Comparison of ENCODE assay signal across 12 cellular contexts in genomic region chr11:14373941-14374646, GRCh38. TPM values are rescaled to one million over a fixed set of nuclear protein-coding genes. Genes with fewer than 3 reads are reported as not detected.
DNase-seq lines count a peak whose midpoint lies in the region; ATAC-seq and TF ChIP-seq lines count a peak whose summit lies in the region.
"Had no signal": no experiment of that assay in that cellular context is flagged by ENCODE, and none has a peak within 500 bp of the region (broad histone marks: within the 10 kb centered on the region; RNA-seq: fewer than 3 reads in every experiment).

No MANE protein-coding gene starts in this region.

- TF ChIP-seq CTCF in endodermal cell (conservative IDR thresholded peaks at IDR 0.05): no peak
- TF ChIP-seq CTCF in ovary (IDR thresholded peaks at IDR 0.05): no peak
- no peak for TF ChIP-seq CTCF in GM20000 (IDR thresholded peaks at IDR 0.05; ENCODE audit: extremely low read depth, missing control alignments)

- peaks cover 2% of the 10 kb centered on the region for H3K27me3 Mint-ChIP-seq in endodermal cell (ENCODE audit: insufficient read depth)
- H3K27me3 Mint-ChIP-seq in memory B cell: no peaks in the 10 kb centered on the region

- H3K36me3 ChIP-seq in endodermal cell (ENCODE audit: control insufficient read depth, insufficient read depth, low read length) (no peaks in the 10 kb centered on the region), ovary (no peaks in the 10 kb centered on the region)

- DNase-seq in AG08396 (ENCODE audit: low spot score) (peak; percentile 56), M059J (ENCODE audit: low read depth) (peak; percentile 78), endodermal cell (peak; percentile 34), memory B cell (ENCODE audit: low spot score in 2 of 2) (no peak), ovary (no peak), GM20000 (ENCODE audit: low spot score) (no peak)
- DNase-seq in stimulated activated CD4-positive, alpha-beta T cell treated with anti-CD3 and anti-CD28 coated beads, Interleukin-12 subunit alpha, Interleukin-12 subunit beta, amount 100 ng/mL, for 4 hours: no peak
- DNase-seq: CD8-positive, alpha-beta T cell; MV-4-11 had no signal

- H3K27ac ChIP-seq in endodermal cell (ENCODE audit: low read depth, low read length): no peak overlapping the region
- no peak overlapping the region for H3K27ac ChIP-seq in ovary
- H3K27ac ChIP-seq: VCaP had no signal

- H3K4me3 Mint-ChIP-seq in endodermal cell (no peak overlapping the region), memory B cell (no peak overlapping the region)
- H3K4me3 Mint-ChIP-seq: CD8-positive, alpha-beta T cell had no signal

- no peak for TF ChIP-seq EP300 in ovary (IDR thresholded peaks at IDR 0.05)

- no peaks in the 10 kb centered on the region for H3K36me3 Mint-ChIP-seq in endodermal cell (ENCODE audit: low read depth)
- no peaks in the 10 kb centered on the region for H3K36me3 Mint-ChIP-seq in memory B cell
- H3K36me3 Mint-ChIP-seq: activated naive CD4-positive, alpha-beta T cell treated with anti-CD3 and anti-CD28 coated beads, Interleukin-2, amount 50 U/mL, for 72 hours; CD8-positive, alpha-beta T cell had no signal

- H3K27ac Mint-ChIP-seq in endodermal cell (no peak overlapping the region), memory B cell (peak overlapping the region; percentile 28)
- H3K27ac Mint-ChIP-seq: CD8-positive, alpha-beta T cell had no signal

- peaks cover 8% of the 10 kb centered on the region for H3K4me1 ChIP-seq in endodermal cell (ENCODE audit: control insufficient read depth, insufficient read depth, low read length)
- peaks cover 6% of the 10 kb centered on the region for H3K4me1 ChIP-seq in ovary (ENCODE audit: insufficient read depth)

- peaks cover 39% of the 10 kb centered on the region for H3K4me1 Mint-ChIP-seq in endodermal cell
- H3K4me1 Mint-ChIP-seq in memory B cell: peaks cover 13% of the 10 kb centered on the region

- no peaks in the 10 kb centered on the region for H3K27me3 ChIP-seq in endodermal cell (ENCODE audit: control insufficient read depth, insufficient read depth, low read length, poor library complexity, severe bottlenecking)
- H3K27me3 ChIP-seq in ovary: no peaks in the 10 kb centered on the region

- H3K9me3 ChIP-seq in endodermal cell (ENCODE audit: control insufficient read depth, low read length): no peaks in the 10 kb centered on the region
- no peaks in the 10 kb centered on the region for H3K9me3 ChIP-seq in ovary

- intact Hi-C loops in ovary (cut with DNase I): loop anchor here in 1 of 4 donors (1.0 kb wide), 1 partner anchor 10 kb away; no protein-coding TSS in a partner anchor

- WGBS in endodermal cell (ENCODE audit: insufficient coverage in 1 of 2, insufficient read length in 1 of 2), 2 experiments: 83 to 91% methylated on average over 1 to 2 of the region's 2 CpGs
- 74 to 76% (median 75%) methylated on average over 2 of the region's 2 CpGs for WGBS in ovary, 3 donors

- no peak for TF ChIP-seq POLR2A in ovary (IDR thresholded peaks at IDR 0.05)

- H3K9me3 Mint-ChIP-seq in endodermal cell (no peaks in the 10 kb centered on the region), memory B cell (no peaks in the 10 kb centered on the region)
- H3K9me3 Mint-ChIP-seq: CD8-positive, alpha-beta T cell had no signal

- ATAC-seq in memory B cell (ENCODE audit: low read depth) (no peak), GM19035 (IDR thresholded peaks at IDR 0.05; ENCODE audit: unreplicated experiment) (no peak)
- ATAC-seq: CD8-positive, alpha-beta T cell had no signal

- H3K4me3 ChIP-seq in endodermal cell (ENCODE audit: low read length) (no peak overlapping the region), ovary (no peak overlapping the region)

- H3K9ac ChIP-seq in endodermal cell (ENCODE audit: extremely low read depth, low read length, poor library complexity, severe bottlenecking): no peak overlapping the region

RNA-seq across cellular contexts. Expression of gene RRAS2, which starts 15.1 kb away (rescaled TPM):
- total RNA-seq in M059J (2014; rRNA removed; shearing (Covaris generic)): 127 and 143 TPM in 2 replicates
- total RNA-seq in endodermal cell (10 to 100 TPM; 75.1 to 99.7 TPM), ovary (10 to 100 TPM; 29.1 to 45.2 (median 36.0) TPM)
- 48.4 TPM for polyA plus RNA-seq in endodermal cell (2013, experiment 1 of 2)
- polyA plus RNA-seq in endodermal cell (2013, experiment 2 of 2): 43.3 TPM
- 10 to 100 TPM; 25.7 to 32.2 TPM for polyA plus RNA-seq in ovary

Comparison
In these comparisons a context has a peak if more than half of its experiments do, and no peak if none do; other contexts are left out.
1. DNase-seq: peak in AG08396 (single experiment), M059J (single experiment) and endodermal cell (single experiment); none in memory B cell (0 of 2), ovary (0 of 5), stimulated activated CD4-positive, alpha-beta T cell treated with anti-CD3 and anti-CD28 coated beads, Interleukin-12 subunit alpha, Interleukin-12 subunit beta, amount 100 ng/mL, for 4 hours (single experiment) and GM20000 (single experiment).